9 cellular contexts compared by ENCODE assay signal in genomic region chr5:56851258-56851941, GRCh38. TPM values are rescaled to one million over a fixed set of nuclear protein-coding genes. Genes with fewer than 3 reads are reported as not detected.
DNase-seq lines count a peak whose midpoint lies in the region; FAIRE-seq and TF ChIP-seq lines count a peak whose summit lies in the region.
"Had no signal": no experiment of that assay in that cellular context is flagged by ENCODE, and none has a peak within 500 bp of the region (broad histone marks: within the 10 kb centered on the region; RNA-seq: fewer than 3 reads in every experiment).

No MANE protein-coding gene starts in this region.

- CTCF ChIA-PET in activated CD4-positive, alpha-beta T cell treated with anti-CD3 and anti-CD28 coated beads, Interleukin-2, amount 10 ng/mL, durations not matched to agents 7 days and 5 days (lab: Charles Lee) = no interaction called here

- POLR2A ChIA-PET in activated CD4-positive, alpha-beta T cell treated with anti-CD3 and anti-CD28 coated beads, Interleukin-2, amount 10 ng/mL, durations not matched to agents 7 days and 5 days (lab: Charles Lee) = no interaction called here

- H3K27me3 ChIP-seq in smooth muscle cell (ENCODE audit: low read depth) (no peaks in the 10 kb centered on the region), transverse colon (no peaks in the 10 kb centered on the region)

- peaks cover 36% of the 10 kb centered on the region for H3K36me3 Mint-ChIP-seq in activated CD4-positive, alpha-beta T cell treated with anti-CD3 and anti-CD28 coated beads, Interleukin-2, amount 10 ng/mL, durations not matched to agents 7 days and 5 days (ENCODE audit: low read depth)

- H3K36me3 ChIP-seq in kidney (ENCODE audit: control insufficient read depth in 1 of 2, insufficient read depth in 2 of 2, low read length in 2 of 2) (no peaks in the 10 kb centered on the region), smooth muscle cell (ENCODE audit: low read depth) (no peaks in the 10 kb centered on the region), transverse colon (no peaks in the 10 kb centered on the region)

- H3K4me3 ChIP-seq in astrocyte of the spinal cord (ENCODE audit: low read depth, low read length) (no peak overlapping the region), kidney (ENCODE audit: low read length in 2 of 2) (peak overlapping the region; percentile 5 to 10), smooth muscle cell (peak overlapping the region; percentile 14), transverse colon (no peak overlapping the region)

- FAIRE-seq in kidney (lab: Jason Lieb, UNC) = peak; percentile 46

- no peak overlapping the region for H2AFZ ChIP-seq in smooth muscle cell (ENCODE audit: low read depth)

- H3F3A ChIP-seq in smooth muscle cell (ENCODE audit: low read depth) = no peaks in the 10 kb centered on the region

- H3K9ac ChIP-seq in kidney (ENCODE audit: low read length in 2 of 2) = no peak overlapping the region
- H3K9ac ChIP-seq in smooth muscle cell (ENCODE audit: low read depth) = no peak overlapping the region

- DNase-seq in activated CD4-positive, alpha-beta T cell treated with anti-CD3 and anti-CD28 coated beads, Interleukin-2, amount 10 ng/mL, durations not matched to agents 7 days and 5 days = no peak
- DNase-seq in activated CD4-positive, alpha-beta T cell treated with anti-CD3 and anti-CD28 coated beads for 4 hours = no peak
- DNase-seq in astrocyte of the spinal cord (ENCODE audit: low read depth, low spot score) = peak; percentile 57
- DNase-seq in kidney = no peak
- no peak for DNase-seq in smooth muscle cell (lab: John Stamatoyannopoulos, UW; ENCODE audit: unreplicated experiment)
- DNase-seq in transverse colon = no peak
- no peak for DNase-seq in MV-4-11 (lab: John Stamatoyannopoulos, UW)
- no peak for DNase-seq in mucosa of gallbladder (ENCODE audit: low spot score)
- DNase-seq: activated CD4-positive, CD25-positive, alpha-beta regulatory T cell treated with anti-CD3 and anti-CD28 coated beads, Interleukin-2, amount 50 U/mL, for 72 hours had no signal

- no peaks in the 10 kb centered on the region for H3K9me3 ChIP-seq in kidney (ENCODE audit: control insufficient read depth in 1 of 2, low read length in 2 of 2)
- H3K9me3 ChIP-seq in smooth muscle cell (replicated peaks; ENCODE audit: low read depth) = no peaks in the 10 kb centered on the region
- no peaks in the 10 kb centered on the region for H3K9me3 ChIP-seq in transverse colon

- H3K4me1 Mint-ChIP-seq in activated CD4-positive, alpha-beta T cell treated with anti-CD3 and anti-CD28 coated beads, Interleukin-2, amount 10 ng/mL, durations not matched to agents 7 days and 5 days = peaks cover 86% of the 10 kb centered on the region

- H3K27ac Mint-ChIP-seq in activated CD4-positive, alpha-beta T cell treated with anti-CD3 and anti-CD28 coated beads, Interleukin-2, amount 10 ng/mL, durations not matched to agents 7 days and 5 days = peak overlapping the region; percentile 41

- H4K20me1 ChIP-seq in smooth muscle cell (ENCODE audit: low read depth) = peaks cover 98% of the 10 kb centered on the region

- in situ Hi-C loops in astrocyte of the spinal cord (cut with HindIII; ENCODE audit: low sequenced_read_pairs) = no loop called here
- in situ Hi-C loops in transverse colon (cut with MboI; ENCODE audit: low pct_ligation_motif_present in 1 of 4, low pct_unique_long_range_greater_than_20kb in 1 of 4, low sequenced_read_pairs in 3 of 4) = loop anchor here in 1 of 4 donors (25.0 kb wide), 1 partner anchor 864 kb away; the partner anchor contains the start of gene IL6ST

- H3K9me3 Mint-ChIP-seq in activated CD4-positive, alpha-beta T cell treated with anti-CD3 and anti-CD28 coated beads, Interleukin-2, amount 10 ng/mL, durations not matched to agents 7 days and 5 days = no peaks in the 10 kb centered on the region

- peaks cover 28 to 41% of the 10 kb centered on the region in 2 donors for H3K4me1 ChIP-seq in kidney (ENCODE audit: control insufficient read depth in 1 of 2, insufficient read depth in 1 of 2, low read depth in 1 of 2, low read length in 2 of 2)
- peaks cover 3% of the 10 kb centered on the region for H3K4me1 ChIP-seq in smooth muscle cell (ENCODE audit: low read depth)
- peaks cover 6 to 89% (median 25%) of the 10 kb centered on the region in 4 donors for H3K4me1 ChIP-seq in transverse colon

- no peak for TF ChIP-seq EP300 in transverse colon (IDR thresholded peaks at IDR 0.05; ENCODE audit: low read depth)

- H3K4me3 Mint-ChIP-seq in activated CD4-positive, alpha-beta T cell treated with anti-CD3 and anti-CD28 coated beads, Interleukin-2, amount 10 ng/mL, durations not matched to agents 7 days and 5 days = peak overlapping the region; percentile 8

- H3K27me3 Mint-ChIP-seq in activated CD4-positive, alpha-beta T cell treated with anti-CD3 and anti-CD28 coated beads, Interleukin-2, amount 10 ng/mL, durations not matched to agents 7 days and 5 days = no peaks in the 10 kb centered on the region

- H3K4me2 ChIP-seq in smooth muscle cell = peak overlapping the region; percentile 11

- intact Hi-C loops in kidney (cut with DNase I) = no loop called here
- intact Hi-C loops in transverse colon (cut with DNase I; ENCODE audit: low total_unique reads) = no loop called here

- 76% methylated on average over 6 of the region's 6 CpGs for WGBS in smooth muscle cell (ENCODE audit: low lambda C conversion rate)
- 49 to 100% methylated on average over 1 to 6 of the region's 6 CpGs for whole genome bisulfite sequencing in transverse colon (ENCODE audit: low coverage in 1 of 2), 2 donors

- no peak for TF ChIP-seq CTCF in astrocyte of the spinal cord (IDR thresholded peaks at IDR 0.05; ENCODE audit: low read depth, low read length)
- no peak for TF ChIP-seq CTCF in kidney (IDR thresholded peaks at IDR 0.05; ENCODE audit: borderline replicate concordance, extremely low read depth, insufficient read depth)
- no peak for TF ChIP-seq CTCF in smooth muscle cell (IDR thresholded peaks at IDR 0.05; ENCODE audit: borderline replicate concordance, insufficient read depth, poor library complexity, severe bottlenecking)
- no peak for TF ChIP-seq CTCF in transverse colon (IDR thresholded peaks at IDR 0.05)

- TF ChIP-seq POLR2A in transverse colon (IDR thresholded peaks at IDR 0.05) = no peak

- no peak overlapping the region for H3K27ac ChIP-seq in kidney (ENCODE audit: low read depth in 2 of 2, low read length in 2 of 2)
- H3K27ac ChIP-seq in smooth muscle cell (ENCODE audit: low read depth) = no peak overlapping the region
- peak overlapping the region in 2 of 4 donors; percentile 17 to 27 for H3K27ac ChIP-seq in transverse colon

- H3K79me2 ChIP-seq in smooth muscle cell (ENCODE audit: low read depth) = peaks cover 100% of the 10 kb centered on the region

RNA-seq across cellular contexts. Expression of gene MAP3K1, which starts 36.1 kb away (rescaled TPM):
- 10 to 100 TPM; 59.9 to 63.9 TPM for total RNA-seq in activated CD4-positive, alpha-beta T cell treated with anti-CD3 and anti-CD28 coated beads, Interleukin-2, amount 10 ng/mL, durations not matched to agents 7 days and 5 days
- 64.0 TPM for total RNA-seq in kidney
- polyA plus RNA-seq in kidney (ENCODE audit: insufficient read depth, low read depth, low replicate concordance) = 8.1 TPM
- total RNA-seq in smooth muscle cell = 30.1 and 31.2 TPM in 2 replicates
- 5.6 and 11.2 TPM in 2 replicates for polyA plus RNA-seq in smooth muscle cell
- total RNA-seq in transverse colon = 10 to 100 TPM in 3 of 4 donors, 1 to 10 TPM in 1; 8.6 to 17.3 (median 12.4) TPM
- total RNA-seq in mucosa of gallbladder = 22.5 TPM

RNA-seq across cellular contexts. Expression of gene SETD9, which starts 58.0 kb away (rescaled TPM):
- 1 to 10 TPM; 4.0 to 5.1 TPM for total RNA-seq in activated CD4-positive, alpha-beta T cell treated with anti-CD3 and anti-CD28 coated beads, Interleukin-2, amount 10 ng/mL, durations not matched to agents 7 days and 5 days
- total RNA-seq in kidney = 9.3 TPM
- 8.0 TPM for polyA plus RNA-seq in kidney (ENCODE audit: insufficient read depth, low read depth, low replicate concordance)
- 18.5 and 19.8 TPM in 2 replicates for total RNA-seq in smooth muscle cell
- 8.6 and 11.4 TPM in 2 replicates for polyA plus RNA-seq in smooth muscle cell
- total RNA-seq in transverse colon = 10 to 100 TPM in 2 of 4 donors, not detected in 2; 26.6 to 27.9 TPM
- 4.8 TPM for total RNA-seq in mucosa of gallbladder

Comparison
In these comparisons a context has a peak if more than half of its experiments do, and no peak if none do; other contexts are left out.
1. H3K4me3 ChIP-seq: peak in kidney (2 of 2) and smooth muscle cell (single experiment); none in astrocyte of the spinal cord (single experiment) and transverse colon (0 of 4).